In the genomic region with DNA sequence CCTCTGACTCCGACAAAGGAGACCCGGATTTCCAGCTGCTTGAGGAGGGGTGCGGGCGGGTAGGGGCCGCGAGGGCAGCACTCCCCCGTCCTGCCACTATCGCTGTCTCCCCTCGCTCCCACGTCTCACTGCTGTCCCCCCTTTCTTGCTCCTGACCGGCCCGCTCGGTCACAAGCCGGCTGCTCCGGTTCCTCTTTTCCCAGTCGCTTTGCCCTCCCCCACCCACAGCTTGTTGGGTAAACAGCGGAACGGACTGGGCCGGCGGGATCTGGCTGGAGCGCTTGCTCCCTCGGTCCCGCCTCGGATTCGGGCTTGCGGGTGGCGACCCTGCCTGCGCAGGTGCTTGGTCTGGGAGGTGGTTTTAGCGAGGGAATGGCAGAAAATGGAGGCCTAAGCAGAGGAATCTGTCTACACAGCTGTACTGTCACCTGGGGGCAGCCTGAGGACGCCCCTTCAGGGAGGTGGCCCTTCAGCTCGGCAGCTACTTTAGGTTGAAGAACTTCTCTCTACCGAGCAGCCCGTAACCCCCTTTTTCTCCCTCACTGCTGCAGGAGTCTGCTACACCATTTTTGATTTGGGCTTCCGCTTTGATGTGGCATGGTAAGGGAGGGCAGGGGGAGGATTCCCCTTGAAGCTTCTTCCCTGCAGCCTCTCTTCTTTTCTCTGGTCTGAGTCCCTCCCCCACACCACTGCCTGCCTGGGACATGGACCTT, we compare ENCODE assay signal across 8 cellular contexts. TPM values are rescaled to one million over a fixed set of nuclear protein-coding genes. Genes with fewer than 3 reads are reported as not detected.
DNase-seq lines count a peak whose midpoint lies in the region; ATAC-seq and TF ChIP-seq lines count a peak whose summit lies in the region.

No MANE protein-coding gene starts in this region.

- H4K20me1 ChIP-seq in neural progenitor cell (ENCODE audit: low read depth), result peaks cover 34% of the 10 kb centered on the region

- peaks cover 38% of the 10 kb centered on the region for H3K79me2 ChIP-seq in neural progenitor cell (ENCODE audit: low read depth)

- peaks cover 7% of the 10 kb centered on the region for H3K36me3 Mint-ChIP-seq in neural progenitor cell

- H3K4me3 ChIP-seq in MG63 (peak overlapping the region; percentile 76), neural progenitor cell (peak overlapping the region; percentile 80)

- H3K9ac ChIP-seq in neural progenitor cell, result peak overlapping the region; percentile 85

- H3K4me3 Mint-ChIP-seq in neural progenitor cell, result peak overlapping the region; percentile 97

- H3K4me1 ChIP-seq in foreskin keratinocyte (peaks cover 3% of the 10 kb centered on the region), neural progenitor cell (peaks cover 10% of the 10 kb centered on the region)

- H3K36me3 ChIP-seq in MG63 (peaks cover 42% of the 10 kb centered on the region), neural progenitor cell (no peaks in the 10 kb centered on the region)

- ATAC-seq in foreskin keratinocyte, result no peak

- H3K27me3 ChIP-seq in MG63 (no peaks in the 10 kb centered on the region), foreskin keratinocyte (no peaks in the 10 kb centered on the region), neural progenitor cell (no peaks in the 10 kb centered on the region)

- TF ChIP-seq CTCF in foreskin keratinocyte (conservative IDR thresholded peaks at IDR 0.05) (no peak), neural progenitor cell (IDR thresholded peaks at IDR 0.05) (no peak)

- peak overlapping the region; percentile 100 for H3K4me2 ChIP-seq in neural progenitor cell

- DNase-seq in activated CD4-positive, alpha-beta T cell treated with anti-CD3 and anti-CD28 coated beads for 4 hours, result peak; percentile 22 to 25
- DNase-seq in activated CD4-positive, alpha-beta T cell treated with anti-CD3 and anti-CD28 coated beads for 1 hour, result no peak
- DNase-seq in MG63, result peak; percentile 34
- peak; percentile 10 for DNase-seq in activated T-helper 1 cell treated with Interleukin-2 at 50 U/mL for 16 hours (ENCODE audit: low read depth)
- peak in 1 of 2 donors; percentile 6 for DNase-seq in foreskin keratinocyte
- DNase-seq in neural progenitor cell (ENCODE audit: low spot score), result peak; percentile 59
- DNase-seq in NCI-H345 treated with DMSO at 0.1 percent for 48 hours (lab: John Stamatoyannopoulos, UW; ENCODE audit: unreplicated experiment), result no peak
- no peak for DNase-seq in T1000 (lab: John Stamatoyannopoulos, UW)

- H3K27ac Mint-ChIP-seq in neural progenitor cell, result no peak overlapping the region

- H3K9me3 ChIP-seq in MG63 (no peaks in the 10 kb centered on the region), neural progenitor cell (ENCODE audit: low read depth) (no peaks in the 10 kb centered on the region)

- H2AFZ ChIP-seq in neural progenitor cell (replicated peaks), result peak overlapping the region; percentile 89

- peaks cover 46% of the 10 kb centered on the region for H3F3A ChIP-seq in neural progenitor cell (ENCODE audit: low read depth)

- H3K9me3 Mint-ChIP-seq in neural progenitor cell, result no peaks in the 10 kb centered on the region

- peaks cover 52% of the 10 kb centered on the region for H3K4me1 Mint-ChIP-seq in neural progenitor cell

- H3K27me3 Mint-ChIP-seq in neural progenitor cell (ENCODE audit: insufficient read depth, low read depth), result peaks cover 4% of the 10 kb centered on the region

- peak overlapping the region; percentile 46 for H3K27ac ChIP-seq in foreskin keratinocyte
- H3K27ac ChIP-seq in neural progenitor cell, result no peak overlapping the region

RNA-seq across cellular contexts. Expression of a gene that starts 0.6 kb away (rescaled TPM):
- 124 and 126 TPM in 2 replicates for total RNA-seq in MG63 (2014; rRNA removed; shearing (Covaris generic); ENCODE audit: low replicate concordance)
- total RNA-seq in foreskin keratinocyte, result 170 and 176 TPM in 2 replicates
- 207 and 211 TPM in 2 replicates for polyA plus RNA-seq in foreskin keratinocyte
- total RNA-seq in neural progenitor cell (ENCODE audit: low replicate concordance), result 39.2 and 71.2 TPM in 2 replicates

RNA-seq across cellular contexts. Expression of a gene that starts 3.6 kb away (rescaled TPM):
- 62.1 and 95.8 TPM in 2 replicates for total RNA-seq in MG63 (2014; rRNA removed; shearing (Covaris generic); ENCODE audit: low replicate concordance)
- total RNA-seq in foreskin keratinocyte (90.6 and 99.1 TPM in 2 replicates), neural progenitor cell (ENCODE audit: low replicate concordance) (23.7 and 96.3 TPM in 2 replicates)
- 93.3 and 101 TPM in 2 replicates for polyA plus RNA-seq in foreskin keratinocyte

RNA-seq across cellular contexts. Expression of a gene that starts 5.6 kb away (rescaled TPM):
- total RNA-seq in MG63 (2014; rRNA removed; shearing (Covaris generic); ENCODE audit: low replicate concordance), result 20.7 and 44.0 TPM in 2 replicates
- total RNA-seq in foreskin keratinocyte, result 28.5 and 33.3 TPM in 2 replicates
- polyA plus RNA-seq in foreskin keratinocyte, result 27.1 and 34.1 TPM in 2 replicates
- total RNA-seq in neural progenitor cell (ENCODE audit: low replicate concordance), result 9.5 and 20.0 TPM in 2 replicates

RNA-seq across cellular contexts. Expression of a gene that starts 16.0 kb away (rescaled TPM):
- 1.6 and 5.9 TPM in 2 replicates for total RNA-seq in MG63 (2014; rRNA removed; shearing (Covaris generic); ENCODE audit: low replicate concordance)
- total RNA-seq in foreskin keratinocyte (12.4 and 12.9 TPM in 2 replicates), neural progenitor cell (ENCODE audit: low replicate concordance) (3.3 and 13.5 TPM in 2 replicates)
- 17.0 and 17.7 TPM in 2 replicates for polyA plus RNA-seq in foreskin keratinocyte

RNA-seq across cellular contexts. Expression of a gene that starts 28.7 kb away (rescaled TPM):
- total RNA-seq in MG63 (2014; rRNA removed; shearing (Covaris generic); ENCODE audit: low replicate concordance), result 14.4 and 24.4 TPM in 2 replicates
- total RNA-seq in foreskin keratinocyte (30.1 and 32.9 TPM in 2 replicates), neural progenitor cell (ENCODE audit: low replicate concordance) (7.2 and 13.2 TPM in 2 replicates)
- polyA plus RNA-seq in foreskin keratinocyte, result 23.6 and 25.9 TPM in 2 replicates

Comparison
In these comparisons a context has a peak if more than half of its experiments do, and no peak if none do; other contexts are left out.
1. DNase-seq: peak in activated CD4-positive, alpha-beta T cell treated with anti-CD3 and anti-CD28 coated beads for 4 hours (2 of 2), MG63 (single experiment), activated T-helper 1 cell treated with Interleukin-2 at 50 U/mL for 16 hours (single experiment) and neural progenitor cell (single experiment); none in activated CD4-positive, alpha-beta T cell treated with anti-CD3 and anti-CD28 coated beads for 1 hour (single experiment), NCI-H345 treated with DMSO at 0.1 percent for 48 hours (single experiment) and T1000 (single experiment).